21 cellular contexts compared by ENCODE assay signal in genomic region chr6:15147827-15148226, GRCh38.
A peak's percentile ranks its signal among the peaks of the same experiment; 100 is the strongest.
DNase-seq lines count a peak whose midpoint lies in the region; ATAC-seq and TF ChIP-seq lines count a peak whose summit lies in the region.
"Had no signal": no experiment of that assay in that cellular context is flagged by ENCODE, and none has a peak within 500 bp of the region (broad histone marks: within the 10 kb centered on the region; RNA-seq: fewer than 3 reads in every experiment).

No MANE protein-coding gene starts in this region.

- H3K27me3 Mint-ChIP-seq in type B pancreatic cell: no peaks in the 10 kb centered on the region
- H3K27me3 Mint-ChIP-seq: activated T-cell treated with anti-CD3 and anti-CD28 coated beads, Interleukin-2, amount 50 U/mL, for 24 hours had no signal

- H3K4me1 ChIP-seq in cardiac muscle cell (ENCODE audit: low read depth) (peaks cover 10% of the 10 kb centered on the region), heart left ventricle (peaks cover 0 to 8% (median 0%) of the 10 kb centered on the region in 12 donors), SJCRH30 (peaks cover 9% of the 10 kb centered on the region), esophagus squamous epithelium (peaks cover 7 to 19% (median 11%) of the 10 kb centered on the region in 3 donors)
- H3K4me1 ChIP-seq: HAP-1, stomach, tibial nerve had no signal

- DNase-seq in cardiac muscle cell (ENCODE audit: low read depth in 1 of 2, low spot score in 1 of 2) (peak in 1 of 2 donors; percentile 16), heart left ventricle (no peak), SJCRH30 (no peak), esophagus squamous epithelium (lab: John Stamatoyannopoulos, UW) (no peak), type B pancreatic cell (ENCODE audit: extremely low spot score, unreplicated experiment) (no peak), Ammon's horn (ENCODE audit: low spot score) (no peak)
- DNase-seq in stimulated activated naive CD4-positive, alpha-beta T cell (lab: John Stamatoyannopoulos, UW): no peak
- DNase-seq: activated naive CD4-positive, alpha-beta T cell treated with anti-CD3 and anti-CD28 coated beads, Interleukin-2, amount 50 U/mL, for 16 hours; activated T-cell treated with anti-CD3 and anti-CD28 coated beads, Interleukin-2, amount 50 U/mL, for 24 hours; anterior cingulate cortex; erythroblast; MV-4-11; NCI-H526 treated with DMSO at 0.1 percent for 48 hours; nucleus accumbens; small intestine; stimulated activated CD4-positive, alpha-beta T cell treated with anti-CD3 and anti-CD28 coated beads, Interleukin-4, amount 100 ng/mL, for 1 hour; stomach had no signal

- no peaks in the 10 kb centered on the region for H3K36me3 ChIP-seq in cardiac muscle cell
- no peaks in the 10 kb centered on the region for H3K36me3 ChIP-seq in heart left ventricle
- no peaks in the 10 kb centered on the region for H3K36me3 ChIP-seq in SJCRH30
- H3K36me3 ChIP-seq in esophagus squamous epithelium: no peaks in the 10 kb centered on the region
- H3K36me3 ChIP-seq: HAP-1, stomach, tibial nerve had no signal

- H3K27ac ChIP-seq in cardiac muscle cell (peak overlapping the region; percentile 5), heart left ventricle (no peak overlapping the region), SJCRH30 (peak overlapping the region; percentile 31; the same call in 1 of the 2 replicates), esophagus squamous epithelium (peak overlapping the region in 3 of 4 donors; percentile 35 to 79 (median 36))
- H3K27ac ChIP-seq: stomach, tibial nerve had no signal

- no peaks in the 10 kb centered on the region for H3K36me3 Mint-ChIP-seq in type B pancreatic cell

- peak overlapping the region; percentile 88 for H3K27ac Mint-ChIP-seq in type B pancreatic cell

- H3K4me3 ChIP-seq in cardiac muscle cell (no peak overlapping the region), heart left ventricle (no peak overlapping the region), SJCRH30 (no peak overlapping the region), esophagus squamous epithelium (no peak overlapping the region)
- H3K4me3 ChIP-seq: HAP-1, lung, stomach, tibial nerve had no signal

- H3K4me1 Mint-ChIP-seq in type B pancreatic cell (ENCODE audit: unreplicated experiment): peaks cover 19% of the 10 kb centered on the region

- no peaks in the 10 kb centered on the region for H3K9me3 Mint-ChIP-seq in type B pancreatic cell
- H3K9me3 Mint-ChIP-seq: activated T-cell treated with anti-CD3 and anti-CD28 coated beads, Interleukin-2, amount 50 U/mL, for 24 hours had no signal

- no peaks in the 10 kb centered on the region for H3K27me3 ChIP-seq in cardiac muscle cell
- H3K27me3 ChIP-seq in heart left ventricle: no peaks in the 10 kb centered on the region
- no peaks in the 10 kb centered on the region for H3K27me3 ChIP-seq in SJCRH30
- no peaks in the 10 kb centered on the region for H3K27me3 ChIP-seq in esophagus squamous epithelium
- H3K27me3 ChIP-seq: stomach, tibial nerve had no signal

- intact Hi-C loops in heart left ventricle (cut with DNase I): no loop called here
- intact Hi-C loops in esophagus squamous epithelium (cut with DNase I): no loop called here

- H3K4me3 Mint-ChIP-seq in type B pancreatic cell: no peak overlapping the region
- H3K4me3 Mint-ChIP-seq: activated T-cell treated with anti-CD3 and anti-CD28 coated beads, Interleukin-2, amount 50 U/mL, for 24 hours had no signal

- TF ChIP-seq CTCF in cardiac muscle cell (IDR thresholded peaks at IDR 0.05; ENCODE audit: low read depth, low read length) (no peak), heart left ventricle (IDR thresholded peaks at IDR 0.05) (no peak), esophagus squamous epithelium (IDR thresholded peaks at IDR 0.05) (no peak), type B pancreatic cell (conservative IDR thresholded peaks at IDR 0.05) (no peak)

- ATAC-seq in heart left ventricle (no peak), GM21723 (IDR thresholded peaks at IDR 0.05; ENCODE audit: unreplicated experiment) (no peak)

- no peaks in the 10 kb centered on the region for H3K9me3 ChIP-seq in cardiac muscle cell (ENCODE audit: low read depth)
- no peaks in the 10 kb centered on the region for H3K9me3 ChIP-seq in heart left ventricle
- no peaks in the 10 kb centered on the region for H3K9me3 ChIP-seq in SJCRH30 (replicated peaks)
- H3K9me3 ChIP-seq in esophagus squamous epithelium: no peaks in the 10 kb centered on the region
- H3K9me3 ChIP-seq: HAP-1, stomach, tibial nerve had no signal

- WGBS in heart left ventricle, 4 donors: 68 to 83% (median 77%) methylated on average over 5 of the region's 5 CpGs
- 83 to 89% methylated on average over 5 of the region's 5 CpGs for WGBS in esophagus squamous epithelium, 2 donors

- TF ChIP-seq POLR2A in heart left ventricle (IDR thresholded peaks at IDR 0.05): no peak
- TF ChIP-seq POLR2A in esophagus squamous epithelium (IDR thresholded peaks at IDR 0.05): no peak

Comparison
In these comparisons a context has a peak if more than half of its experiments do, and no peak if none do; other contexts are left out.
1. H3K27ac ChIP-seq: peak in cardiac muscle cell (single experiment), SJCRH30 (single experiment) and esophagus squamous epithelium (3 of 4); none in heart left ventricle (0 of 12).